In the genomic region with DNA sequence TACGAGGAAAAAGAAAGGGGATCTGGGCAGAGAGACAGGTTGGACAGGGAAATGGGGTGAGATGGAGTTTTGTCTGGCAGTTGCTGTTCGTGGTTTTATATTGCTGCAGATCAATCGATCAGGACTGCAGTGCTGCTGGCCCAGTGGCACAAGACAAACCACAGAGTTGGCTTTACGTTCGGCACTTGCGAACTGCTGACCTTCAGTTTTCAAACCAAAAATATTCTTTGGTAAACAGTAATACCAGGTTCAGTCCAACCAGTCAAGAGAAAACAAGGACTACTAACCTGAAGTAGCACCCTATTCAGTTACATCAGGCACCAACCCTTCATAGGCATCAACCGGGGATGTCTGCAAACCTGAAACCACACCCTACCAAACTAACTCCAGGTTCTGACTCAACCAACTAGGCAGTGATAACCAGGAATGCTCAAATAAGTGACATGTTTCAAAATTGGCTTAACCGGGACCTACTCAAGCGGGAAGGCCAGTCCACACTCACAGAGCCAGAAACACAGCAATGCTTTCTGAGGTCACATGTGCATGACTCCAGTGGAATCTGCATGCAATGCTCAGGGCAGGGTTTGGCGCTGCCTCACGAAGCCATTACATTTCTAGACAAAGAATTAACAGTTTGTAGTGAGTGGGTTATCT, we compare ENCODE assay signal across 9 cellular contexts.
DNase-seq lines count a peak whose midpoint lies in the region; ATAC-seq and TF ChIP-seq lines count a peak whose summit lies in the region.
"Had no signal": no experiment of that assay in that cellular context is flagged by ENCODE, and none has a peak within 500 bp of the region (broad histone marks: within the 10 kb centered on the region; RNA-seq: fewer than 3 reads in every experiment).

No MANE protein-coding gene starts in this region.

- H3K4me3 Mint-ChIP-seq in Calu3 (ENCODE audit: low read depth, unreplicated experiment), result no peak overlapping the region
- H3K4me3 Mint-ChIP-seq in activated CD8-positive, alpha-beta memory T cell treated with anti-CD3 and anti-CD28 coated beads, Interleukin-2, amount 10 ng/mL, durations not matched to agents 7 days and 5 days, result peak overlapping the region; percentile 6

- TF ChIP-seq CTCF in Calu3 (IDR thresholded peaks at IDR 0.05; ENCODE audit: unreplicated experiment), result no peak
- TF ChIP-seq CTCF in retinal pigment epithelial cell (conservative IDR thresholded peaks at IDR 0.05; ENCODE audit: low read depth, low read length), result no peak

- ATAC-seq in activated CD8-positive, alpha-beta memory T cell treated with anti-CD3 and anti-CD28 coated beads, Interleukin-2, amount 10 ng/mL, durations not matched to agents 7 days and 5 days, result no peak
- ATAC-seq in GM19455 (IDR thresholded peaks at IDR 0.05; ENCODE audit: unreplicated experiment) (no peak), GM21447 (IDR thresholded peaks at IDR 0.05; ENCODE audit: unreplicated experiment) (no peak)

- H3K9me3 Mint-ChIP-seq in Calu3 (ENCODE audit: low read depth, unreplicated experiment), result no peaks in the 10 kb centered on the region
- no peaks in the 10 kb centered on the region for H3K9me3 Mint-ChIP-seq in activated CD8-positive, alpha-beta memory T cell treated with anti-CD3 and anti-CD28 coated beads, Interleukin-2, amount 10 ng/mL, durations not matched to agents 7 days and 5 days (ENCODE audit: low read depth)

- no TSS peak for BruUV-seq in Calu3 (replicated peaks; lab: Mats Ljungman, UMichigan)

- intact Hi-C loops in Calu3 (cut with micrococcal nuclease; ENCODE audit: unreplicated experiment), result no loop called here

- H3K4me1 Mint-ChIP-seq in Calu3 (ENCODE audit: low read depth, unreplicated experiment), result peaks cover 13% of the 10 kb centered on the region
- H3K4me1 Mint-ChIP-seq in activated CD8-positive, alpha-beta memory T cell treated with anti-CD3 and anti-CD28 coated beads, Interleukin-2, amount 10 ng/mL, durations not matched to agents 7 days and 5 days, result peaks cover 57% of the 10 kb centered on the region

- DNase-seq in Calu3 (peak; percentile 3), globus pallidus (ENCODE audit: low spot score) (peak; percentile 64), retinal pigment epithelial cell (ENCODE audit: low read depth) (peak; percentile 98), GOT3 (lab: John Stamatoyannopoulos, UW) (no peak), NCI-H82 (lab: John Stamatoyannopoulos, UW) (no peak)
- peak; percentile 45 for DNase-seq in activated CD8-positive, alpha-beta memory T cell treated with anti-CD3 and anti-CD28 coated beads, Interleukin-2, amount 10 ng/mL, durations not matched to agents 7 days and 5 days

- CTCF ChIA-PET in Calu3 (lab: Charles Lee), result no interaction called here
- CTCF ChIA-PET in activated CD8-positive, alpha-beta memory T cell treated with anti-CD3 and anti-CD28 coated beads, Interleukin-2, amount 10 ng/mL, durations not matched to agents 7 days and 5 days (lab: Charles Lee), result interaction anchor here (0.7 to 4.3 kb wide), 8 partner anchors 14 to 156 kb away, joined by 3 to 32 read pairs (median 5); partner anchors contain the start of gene HIC1

- H3K36me3 Mint-ChIP-seq in Calu3 (ENCODE audit: insufficient read depth, unreplicated experiment), result peaks cover 4% of the 10 kb centered on the region
- H3K36me3 Mint-ChIP-seq in activated CD8-positive, alpha-beta memory T cell treated with anti-CD3 and anti-CD28 coated beads, Interleukin-2, amount 10 ng/mL, durations not matched to agents 7 days and 5 days, result peaks cover 12% of the 10 kb centered on the region

- H3K4me3 ChIP-seq in retinal pigment epithelial cell (ENCODE audit: low read length), result no peak overlapping the region
- H3K4me3 ChIP-seq: SK-N-MC had no signal

- peak overlapping the region; percentile 69 for H3K27ac Mint-ChIP-seq in Calu3 (ENCODE audit: unreplicated experiment)
- peak overlapping the region; percentile 39 for H3K27ac Mint-ChIP-seq in activated CD8-positive, alpha-beta memory T cell treated with anti-CD3 and anti-CD28 coated beads, Interleukin-2, amount 10 ng/mL, durations not matched to agents 7 days and 5 days

- no peaks in the 10 kb centered on the region for H3K27me3 Mint-ChIP-seq in Calu3 (ENCODE audit: unreplicated experiment)
- no peaks in the 10 kb centered on the region for H3K27me3 Mint-ChIP-seq in activated CD8-positive, alpha-beta memory T cell treated with anti-CD3 and anti-CD28 coated beads, Interleukin-2, amount 10 ng/mL, durations not matched to agents 7 days and 5 days

Comparison
In these comparisons a context has a peak if more than half of its experiments do, and no peak if none do; other contexts are left out.
1. DNase-seq: peak in Calu3 (single experiment), activated CD8-positive, alpha-beta memory T cell treated with anti-CD3 and anti-CD28 coated beads, Interleukin-2, amount 10 ng/mL, durations not matched to agents 7 days and 5 days (single experiment), globus pallidus (single experiment) and retinal pigment epithelial cell (single experiment); none in GOT3 (single experiment) and NCI-H82 (single experiment).